Comparison of ENCODE assay signal across 8 cellular contexts in genomic region chr20:31691646-31692275, GRCh38. TPM values are rescaled to one million over a fixed set of nuclear protein-coding genes. Genes with fewer than 3 reads are reported as not detected.
A peak's percentile ranks its signal among the peaks of the same experiment; 100 is the strongest.
DNase-seq lines count a peak whose midpoint lies in the region; ATAC-seq and TF ChIP-seq lines count a peak whose summit lies in the region.

No MANE protein-coding gene starts in this region.

- H3K4me3 ChIP-seq in neutrophil (ENCODE audit: low read depth in 1 of 2, low read length in 1 of 2) (no peak overlapping the region), suprapubic skin (no peak overlapping the region), prostate gland (no peak overlapping the region)

- intact Hi-C loops in prostate gland (cut with DNase I): no loop called here

- H3K27me3 ChIP-seq in neutrophil (no peaks in the 10 kb centered on the region), suprapubic skin (no peaks in the 10 kb centered on the region), prostate gland (replicated peaks; ENCODE audit: insufficient read depth) (no peaks in the 10 kb centered on the region)

- no peaks in the 10 kb centered on the region for H3K27me3 Mint-ChIP-seq in activated CD8-positive, alpha-beta T cell treated with anti-CD3 and anti-CD28 coated beads, Interleukin-2, amount 10 ng/mL, durations not matched to agents 7 days and 5 days (ENCODE audit: low read depth)

- H3K9me3 ChIP-seq in neutrophil: no peaks in the 10 kb centered on the region
- no peaks in the 10 kb centered on the region for H3K9me3 ChIP-seq in suprapubic skin
- H3K9me3 ChIP-seq in prostate gland: no peaks in the 10 kb centered on the region

- no peak for TF ChIP-seq CTCF in neutrophil (IDR thresholded peaks at IDR 0.05)
- no peak for TF ChIP-seq CTCF in suprapubic skin (IDR thresholded peaks at IDR 0.05)
- no peak for TF ChIP-seq CTCF in prostate gland (IDR thresholded peaks at IDR 0.05)

- POLR2A ChIA-PET in activated CD8-positive, alpha-beta T cell treated with anti-CD3 and anti-CD28 coated beads, Interleukin-2, amount 10 ng/mL, durations not matched to agents 7 days and 5 days (lab: Charles Lee): interaction anchor here (1.0 to 1.3 kb wide), 3 partner anchors 9 to 26 kb away, joined by 3 to 5 read pairs (median 5); no protein-coding TSS in a partner anchor

- no peak for DNase-seq in activated CD8-positive, alpha-beta T cell treated with anti-CD3 and anti-CD28 coated beads, Interleukin-2, amount 10 ng/mL, durations not matched to agents 7 days and 5 days
- DNase-seq in suprapubic skin (ENCODE audit: low spot score in 2 of 2) (no peak), prostate gland (ENCODE audit: low spot score) (no peak), medulla oblongata (ENCODE audit: extremely low spot score) (no peak)
- DNase-seq in activated CD4-positive, alpha-beta T cell treated with anti-CD3 and anti-CD28 coated beads, Interleukin-2, amount 50 U/mL, for 48 hours: no peak

- H3K36me3 Mint-ChIP-seq in activated CD8-positive, alpha-beta T cell treated with anti-CD3 and anti-CD28 coated beads, Interleukin-2, amount 10 ng/mL, durations not matched to agents 7 days and 5 days (ENCODE audit: low read depth): peaks cover 60% of the 10 kb centered on the region

- ATAC-seq in GM18498 (IDR thresholded peaks at IDR 0.05; ENCODE audit: unreplicated experiment): peak; percentile 62
- peak; percentile 55 for ATAC-seq in HG02885 (IDR thresholded peaks at IDR 0.05; ENCODE audit: poor library complexity, unreplicated experiment)
- ATAC-seq in activated CD8-positive, alpha-beta T cell treated with anti-CD3 and anti-CD28 coated beads, Interleukin-2, amount 10 ng/mL, durations not matched to agents 7 days and 5 days: peak; percentile 39

- TF ChIP-seq POLR2A in suprapubic skin (IDR thresholded peaks at IDR 0.05) (no peak), prostate gland (IDR thresholded peaks at IDR 0.05) (no peak)

- CTCF ChIA-PET in activated CD8-positive, alpha-beta T cell treated with anti-CD3 and anti-CD28 coated beads, Interleukin-2, amount 10 ng/mL, durations not matched to agents 7 days and 5 days (lab: Charles Lee): interaction anchor here (1.2 to 11.0 kb wide), 7 partner anchors 9 to 32 kb away, joined by 3 to 80 read pairs (median 5); partner anchors contain the start of gene BCL2L1

- peaks cover 23% of the 10 kb centered on the region for H3K36me3 ChIP-seq in neutrophil
- peaks cover 10% of the 10 kb centered on the region for H3K36me3 ChIP-seq in suprapubic skin
- no peaks in the 10 kb centered on the region for H3K36me3 ChIP-seq in prostate gland

- H3K4me3 Mint-ChIP-seq in activated CD8-positive, alpha-beta T cell treated with anti-CD3 and anti-CD28 coated beads, Interleukin-2, amount 10 ng/mL, durations not matched to agents 7 days and 5 days: no peak overlapping the region

- peak overlapping the region; percentile 62 for H3K27ac Mint-ChIP-seq in activated CD8-positive, alpha-beta T cell treated with anti-CD3 and anti-CD28 coated beads, Interleukin-2, amount 10 ng/mL, durations not matched to agents 7 days and 5 days

- H3K4me1 ChIP-seq in neutrophil (ENCODE audit: control insufficient read depth in 1 of 2, insufficient read depth in 1 of 2, low read depth in 1 of 2, low read length in 1 of 2) (peaks cover 1 to 3% of the 10 kb centered on the region in 2 experiments), suprapubic skin (peaks cover 45% of the 10 kb centered on the region), prostate gland (replicated peaks) (peaks cover 7% of the 10 kb centered on the region)

- TF ChIP-seq EP300 in suprapubic skin (IDR thresholded peaks at IDR 0.05): no peak

- peaks cover 63% of the 10 kb centered on the region for H3K4me1 Mint-ChIP-seq in activated CD8-positive, alpha-beta T cell treated with anti-CD3 and anti-CD28 coated beads, Interleukin-2, amount 10 ng/mL, durations not matched to agents 7 days and 5 days (ENCODE audit: low read depth)

- H3K27ac ChIP-seq in neutrophil (peak overlapping the region; percentile 17), suprapubic skin (no peak overlapping the region), prostate gland (peak overlapping the region in 1 of 2 donors; percentile 18)

- 19% methylated on average over 1 of the region's 1 CpG for WGBS in suprapubic skin
- WGBS in prostate gland: 15% methylated on average over 1 of the region's 1 CpG

- H3K9me3 Mint-ChIP-seq in activated CD8-positive, alpha-beta T cell treated with anti-CD3 and anti-CD28 coated beads, Interleukin-2, amount 10 ng/mL, durations not matched to agents 7 days and 5 days (ENCODE audit: insufficient read depth): no peaks in the 10 kb centered on the region

RNA-seq across cellular contexts. Expression of gene BCL2L1, which starts 30.9 kb away (rescaled TPM):
- 10 to 100 TPM; 71.4 to 73.0 TPM for total RNA-seq in activated CD8-positive, alpha-beta T cell treated with anti-CD3 and anti-CD28 coated beads, Interleukin-2, amount 10 ng/mL, durations not matched to agents 7 days and 5 days
- total RNA-seq in suprapubic skin: 100 to 1,000 TPM; 104 to 120 (median 107) TPM
- total RNA-seq in prostate gland: 100 to 1,000 TPM; 127 to 155 TPM

RNA-seq across cellular contexts. Expression of gene TPX2, which starts 47.3 kb away (rescaled TPM):
- 100 to 1,000 TPM; 172 to 174 TPM for total RNA-seq in activated CD8-positive, alpha-beta T cell treated with anti-CD3 and anti-CD28 coated beads, Interleukin-2, amount 10 ng/mL, durations not matched to agents 7 days and 5 days
- total RNA-seq in suprapubic skin (10 to 100 TPM in 2 of 4 donors, 1 to 10 TPM in 2; 4.4 to 11.2 (median 9.7) TPM), prostate gland (10 to 100 TPM in 1 of 2 donors, 1 to 10 TPM in 1; 1.4 to 23.2 TPM)

RNA-seq across cellular contexts. Expression of gene COX4I2, which starts 54.0 kb away (rescaled TPM):
- total RNA-seq in activated CD8-positive, alpha-beta T cell treated with anti-CD3 and anti-CD28 coated beads, Interleukin-2, amount 10 ng/mL, durations not matched to agents 7 days and 5 days: not detected
- 1 to 10 TPM in 1 of 4 donors, not detected in 3; 2.7 TPM for total RNA-seq in suprapubic skin
- 1 to 10 TPM in 1 of 2 donors, under 1 TPM in 1; 0.41 to 3.6 TPM for total RNA-seq in prostate gland

Comparison
In these comparisons a context has a peak if more than half of its experiments do, and no peak if none do; other contexts are left out.
1. RNA of gene TPX2, which starts 47.3 kb away (total RNA-seq): 172 to 174 TPM in activated CD8-positive, alpha-beta T cell treated with anti-CD3 and anti-CD28 coated beads, Interleukin-2, amount 10 ng/mL, durations not matched to agents 7 days and 5 days; 1.4 to 23.2 TPM in prostate gland and 4.4 to 11.2 TPM in suprapubic skin; every median in the first group is over 4 times any median in the second.
2. Peak in every context shown above with its lines, with median percentiles within 50 percentile points of each other: ATAC-seq.